Comparison of ENCODE assay signal across 8 cellular contexts in the genomic region with DNA sequence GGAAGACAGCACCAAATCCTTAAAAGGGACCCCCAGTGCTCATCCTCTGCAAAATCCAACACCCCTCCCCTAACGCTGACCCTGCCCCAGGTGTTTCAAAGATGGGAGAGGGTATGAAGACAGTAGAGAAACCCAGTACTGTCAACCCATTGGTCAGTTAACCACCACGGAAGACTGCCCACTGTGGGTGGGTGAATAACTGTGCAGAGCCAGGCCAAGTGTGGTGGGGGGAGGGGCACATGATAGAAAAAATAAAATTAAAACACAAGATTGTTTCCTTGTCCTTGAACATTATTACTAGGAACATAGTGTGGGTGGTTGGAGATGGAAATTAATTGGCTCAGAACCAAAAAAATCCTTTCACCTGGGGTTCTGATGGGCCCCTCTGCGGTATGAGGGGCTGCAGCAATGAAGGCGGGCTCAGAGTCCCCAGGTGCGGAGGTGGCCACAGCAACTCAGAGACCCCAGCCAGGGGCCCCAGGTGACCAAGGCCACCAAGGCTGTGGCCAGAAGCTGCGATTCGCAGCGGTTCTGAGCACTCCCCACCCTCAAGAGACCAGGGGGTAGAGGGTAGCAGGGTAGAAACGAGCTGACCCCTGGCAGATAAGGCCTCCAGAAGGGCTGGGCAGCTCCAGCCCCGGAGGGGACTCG. TPM values are rescaled to one million over a fixed set of nuclear protein-coding genes. Genes with fewer than 3 reads are reported as not detected.
DNase-seq lines count a peak whose midpoint lies in the region; ATAC-seq and TF ChIP-seq lines count a peak whose summit lies in the region.

No MANE protein-coding gene starts in this region.

- peaks cover 15% of the 10 kb centered on the region for H3K36me3 ChIP-seq in thoracic aorta

- no peaks in the 10 kb centered on the region for H3K9me3 Mint-ChIP-seq in activated T-cell treated with anti-CD3 and anti-CD28 coated beads, Interleukin-2, amount 50 U/mL, for 4 hours

- peaks cover 36% of the 10 kb centered on the region for H3K36me3 Mint-ChIP-seq in activated T-cell treated with anti-CD3 and anti-CD28 coated beads, Interleukin-2, amount 50 U/mL, for 4 hours (ENCODE audit: insufficient read depth)

- H3K27me3 ChIP-seq in thoracic aorta (replicated peaks; ENCODE audit: insufficient read depth): no peaks in the 10 kb centered on the region

- peak overlapping the region; percentile 84 for H3K4me3 Mint-ChIP-seq in activated T-cell treated with anti-CD3 and anti-CD28 coated beads, Interleukin-2, amount 50 U/mL, for 4 hours

- peak overlapping the region; percentile 89 for H3K4me3 ChIP-seq in thoracic aorta

- peak overlapping the region; percentile 83 to 90 for H3K27ac ChIP-seq in thoracic aorta

- intact Hi-C loops in posterior vena cava (cut with DNase I): loop anchor here (5.0 to 10.0 kb wide), 2 partner anchors 341 to 1819 kb away; partner anchors contain the start of genes FAM111A (in 1 of the 2) and ZDHHC5 (in 1 of the 2)

- H3K27me3 Mint-ChIP-seq in activated T-cell treated with anti-CD3 and anti-CD28 coated beads, Interleukin-2, amount 50 U/mL, for 4 hours (ENCODE audit: low read depth): no peaks in the 10 kb centered on the region

- no peak for DNase-seq in activated T-cell treated with anti-CD3 and anti-CD28 coated beads, Interleukin-2, amount 50 U/mL, for 4 hours
- DNase-seq in activated T-cell treated with anti-CD3 and anti-CD28 coated beads, Interleukin-2, amount 50 U/mL, for 48 hours: no peak
- DNase-seq in amniotic epithelial cell (ENCODE audit: low read depth) (peak; percentile 64), kidney glomerular epithelial cell (lab: John Stamatoyannopoulos, UW) (peak; percentile 23), thoracic aorta (ENCODE audit: low spot score) (no peak), posterior vena cava (ENCODE audit: low spot score) (no peak)

- H3K4me1 Mint-ChIP-seq in activated T-cell treated with anti-CD3 and anti-CD28 coated beads, Interleukin-2, amount 50 U/mL, for 4 hours (ENCODE audit: low read depth): peaks cover 41% of the 10 kb centered on the region

- no peaks in the 10 kb centered on the region for H3K9me3 ChIP-seq in thoracic aorta

- peaks cover 10 to 50% of the 10 kb centered on the region in 2 donors for H3K4me1 ChIP-seq in thoracic aorta (ENCODE audit: control insufficient read depth in 1 of 2, low read depth in 2 of 2)

- TF ChIP-seq CTCF in thoracic aorta (IDR thresholded peaks at IDR 0.05): no peak

- ATAC-seq in activated T-cell treated with anti-CD3 and anti-CD28 coated beads, Interleukin-2, amount 50 U/mL, for 4 hours: no peak
- ATAC-seq in thoracic aorta (ENCODE audit: insufficient number of reproducible peaks, low FRiP score, low read depth) (no peak), HG03342 (IDR thresholded peaks at IDR 0.05; ENCODE audit: unreplicated experiment) (no peak), GM18498 (IDR thresholded peaks at IDR 0.05; ENCODE audit: unreplicated experiment) (no peak)

RNA-seq across cellular contexts. Expression of gene TNKS1BP1, which starts 1.1 kb away (rescaled TPM):
- total RNA-seq in activated T-cell treated with anti-CD3 and anti-CD28 coated beads, Interleukin-2, amount 50 U/mL, for 4 hours: 10 to 100 TPM; 27.2 to 34.3 (median 30.7) TPM
- total RNA-seq in thoracic aorta (100 to 1,000 TPM; 105 to 153 TPM), posterior vena cava (100 to 1,000 TPM; 175 to 185 TPM)

RNA-seq across cellular contexts. Expression of gene SSRP1, which starts 12.1 kb away (rescaled TPM):
- 100 to 1,000 TPM; 287 to 317 (median 302) TPM for total RNA-seq in activated T-cell treated with anti-CD3 and anti-CD28 coated beads, Interleukin-2, amount 50 U/mL, for 4 hours
- total RNA-seq in thoracic aorta (10 to 100 TPM; 42.0 to 51.4 TPM), posterior vena cava (10 to 100 TPM; 41.6 to 54.4 TPM)

RNA-seq across cellular contexts. Expression of gene P2RX3, which starts 14.5 kb away (rescaled TPM):
- not detected for total RNA-seq in activated T-cell treated with anti-CD3 and anti-CD28 coated beads, Interleukin-2, amount 50 U/mL, for 4 hours
- not detected for total RNA-seq in thoracic aorta
- total RNA-seq in posterior vena cava: not detected

RNA-seq across cellular contexts. Expression of gene PRG3, which starts 57.3 kb away (rescaled TPM):
- total RNA-seq in activated T-cell treated with anti-CD3 and anti-CD28 coated beads, Interleukin-2, amount 50 U/mL, for 4 hours: not detected
- total RNA-seq in thoracic aorta (not detected), posterior vena cava (not detected)

Comparison
In these comparisons a context has a peak if more than half of its experiments do, and no peak if none do; other contexts are left out.
1. DNase-seq: peak in amniotic epithelial cell (single experiment) and kidney glomerular epithelial cell (single experiment); none in activated T-cell treated with anti-CD3 and anti-CD28 coated beads, Interleukin-2, amount 50 U/mL, for 4 hours (single experiment), activated T-cell treated with anti-CD3 and anti-CD28 coated beads, Interleukin-2, amount 50 U/mL, for 48 hours (0 of 2), thoracic aorta (single experiment) and posterior vena cava (single experiment).
2. RNA of gene SSRP1, which starts 12.1 kb away (total RNA-seq): 287 to 317 TPM in activated T-cell treated with anti-CD3 and anti-CD28 coated beads, Interleukin-2, amount 50 U/mL, for 4 hours; 41.6 to 54.4 TPM in posterior vena cava and 42.0 to 51.4 TPM in thoracic aorta; every median in the first group is over 4 times any median in the second.